1 cellular context compared by ENCODE assay signal in the genomic region with DNA sequence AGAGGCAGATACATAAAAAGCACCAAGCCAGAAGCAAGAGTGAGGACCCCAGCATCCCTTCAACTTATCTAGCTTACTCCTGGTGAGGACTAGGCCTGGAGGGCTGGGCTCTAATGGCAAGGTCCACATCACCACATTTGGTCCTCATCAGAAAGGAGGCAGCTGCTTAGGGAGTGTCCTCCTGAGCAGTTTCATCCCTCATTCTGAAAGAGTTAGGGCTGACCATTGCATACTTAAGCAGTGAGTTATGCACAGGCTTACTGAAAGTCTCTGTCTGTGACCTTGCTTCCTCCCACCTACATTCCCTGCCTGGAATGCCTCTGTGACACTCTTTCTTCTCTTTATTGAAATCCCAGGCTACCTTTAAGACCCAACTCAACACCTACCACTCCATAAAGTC.
TF ChIP-seq lines count a peak whose summit lies in the region.

No MANE protein-coding gene starts in this region.

TF ChIP-seq in IMR-90, 13 proteins besides CTCF, POLR2A, EP300 and RAD21 (continued from another document):
- TF ChIP-seq SMC3 (IDR thresholded peaks at IDR 0.05; ENCODE audit: low read depth, low read length) (no peak), USF2 (IDR thresholded peaks at IDR 0.05; ENCODE audit: low read depth, low read length) (no peak), ELK1 (IDR thresholded peaks at IDR 0.05; ENCODE audit: borderline replicate concordance, low read depth, low read length) (no peak), MAFK (IDR thresholded peaks at IDR 0.05; ENCODE audit: low read depth, low read length) (no peak), RFX5 (IDR thresholded peaks at IDR 0.05; ENCODE audit: low read depth, low read length) (no peak), NFE2L2 (IDR thresholded peaks at IDR 0.05; ENCODE audit: low read depth, low read length) (no peak), MXI1 (IDR thresholded peaks at IDR 0.05; ENCODE audit: borderline replicate concordance, low read depth, low read length) (no peak)
